In genomic region chr5:95937607-95938152, GRCh38 we compare ENCODE assay signal across 25 cellular contexts. TPM values are rescaled to one million over a fixed set of nuclear protein-coding genes. Genes with fewer than 3 reads are reported as not detected.
DNase-seq lines count a peak whose midpoint lies in the region; ATAC-seq, FAIRE-seq and TF ChIP-seq lines count a peak whose summit lies in the region.
"Had no signal": no experiment of that assay in that cellular context is flagged by ENCODE, and none has a peak within 500 bp of the region (broad histone marks: within the 10 kb centered on the region; RNA-seq: fewer than 3 reads in every experiment).

No MANE protein-coding gene starts in this region.

- H3K27me3 ChIP-seq in body of pancreas (no peaks in the 10 kb centered on the region), HepG2 (ENCODE audit: control insufficient read depth in 1 of 2, insufficient read depth in 2 of 2, low read length in 2 of 2) (no peaks in the 10 kb centered on the region)
- H3K27me3 ChIP-seq: BLaER1 treated with 17β-estradiol and CSF1 and Interleukin-3, amounts not matched to agents 10 nM and 100 nM; SJSA1 had no signal

- no peaks in the 10 kb centered on the region for H3K27me3 Mint-ChIP-seq in activated CD4-positive, alpha-beta T cell treated with anti-CD3 and anti-CD28 coated beads, Interleukin-2, amount 10 ng/mL, durations not matched to agents 7 days and 5 days
- H3K27me3 Mint-ChIP-seq in mesothelial cell of epicardium (ENCODE audit: low read depth), result no peaks in the 10 kb centered on the region
- H3K27me3 Mint-ChIP-seq: CD4-positive, alpha-beta memory T cell had no signal

- TF ChIP-seq EP300 in HepG2 (IDR thresholded peaks at IDR 0.05; ENCODE audit: low read depth in 2 of 2, low read length in 2 of 2), result no peak
- TF ChIP-seq EP300 in HepG2 (CRISPR knock-in tag; IDR thresholded peaks at IDR 0.05; ENCODE audit: borderline replicate concordance), result no peak

- CTCF ChIA-PET in activated CD4-positive, alpha-beta T cell treated with anti-CD3 and anti-CD28 coated beads, Interleukin-2, amount 10 ng/mL, durations not matched to agents 7 days and 5 days (lab: Charles Lee), result interaction anchor here (1.1 to 2.2 kb wide), 4 partner anchors 9 to 14 kb away, joined by 5 to 6 read pairs (median 6); no protein-coding TSS in a partner anchor
- CTCF ChIA-PET in HepG2 (lab: Yijun Ruan, JAX; ENCODE audit: low intra/inter-chr PET ratio, low total read pairs), result no interaction called here

- TF ChIP-seq CTCF in body of pancreas (IDR thresholded peaks at IDR 0.05) (no peak), HepG2 (CRISPR knock-in tag; IDR thresholded peaks at IDR 0.05) (no peak), mesothelial cell of epicardium (IDR thresholded peaks at IDR 0.05; ENCODE audit: unreplicated experiment) (no peak)

- in situ Hi-C loops in HepG2 (cut with HindIII; ENCODE audit: extremely low pct_ligation_motif_present, low pct_unique_long_range_greater_than_20kb), result no loop called here

- peak overlapping the region in 1 of 4 donors; percentile 3 for H3K27ac ChIP-seq in body of pancreas
- H3K27ac ChIP-seq in HepG2 (ENCODE audit: extremely low read length, insufficient read depth, low read length), result no peak overlapping the region
- H3K27ac ChIP-seq: BLaER1 treated with 17β-estradiol and CSF1 and Interleukin-3, amounts not matched to agents 10 nM and 100 nM; KMS-11; SJSA1 had no signal

- no peak overlapping the region for H3K9ac ChIP-seq in HepG2 (ENCODE audit: insufficient read depth, low read depth, low read length)
- H3K9ac ChIP-seq: BLaER1 treated with 17β-estradiol and CSF1 and Interleukin-3, amounts not matched to agents 10 nM and 100 nM; KMS-11 had no signal

- H4K20me1 ChIP-seq in HepG2 (ENCODE audit: insufficient read depth, low read length), result peaks cover 99% of the 10 kb centered on the region

- no peak for DNase-seq in activated CD4-positive, alpha-beta T cell treated with anti-CD3 and anti-CD28 coated beads, Interleukin-2, amount 10 ng/mL, durations not matched to agents 7 days and 5 days
- no peak for DNase-seq in activated CD4-positive, alpha-beta T cell treated with anti-CD3 and anti-CD28 coated beads, Interleukin-2, amount 50 U/mL, for 48 hours
- DNase-seq in body of pancreas (no peak), HepG2 (ENCODE audit: low spot score) (no peak), germinal center (ENCODE audit: low spot score) (no peak), NCI-H1930 (lab: John Stamatoyannopoulos, UW) (no peak), mesothelial cell of epicardium (ENCODE audit: low spot score in 2 of 2, unreplicated experiment in 2 of 2) (no peak), foreskin melanocyte (no peak)
- DNase-seq: 8988T; CD4-positive, alpha-beta memory T cell; DMS153; GOT3; NCI-H1092 treated with DMSO at 0.1 percent for 48 hours; NCI-H1436 treated with DMSO at 0.1 percent for 48 hours; NCI-H2029; NCI-H345; NCI-H526; OCI-M1 had no signal

- BruUV-seq in HepG2 (replicated peaks; lab: Mats Ljungman, UMichigan), result no TSS peak

- peaks cover 6% of the 10 kb centered on the region for H3K4me1 Mint-ChIP-seq in activated CD4-positive, alpha-beta T cell treated with anti-CD3 and anti-CD28 coated beads, Interleukin-2, amount 10 ng/mL, durations not matched to agents 7 days and 5 days
- peaks cover 10% of the 10 kb centered on the region for H3K4me1 Mint-ChIP-seq in mesothelial cell of epicardium

- H3K4me3 Mint-ChIP-seq in activated CD4-positive, alpha-beta T cell treated with anti-CD3 and anti-CD28 coated beads, Interleukin-2, amount 10 ng/mL, durations not matched to agents 7 days and 5 days, result no peak overlapping the region
- H3K4me3 Mint-ChIP-seq in mesothelial cell of epicardium, result no peak overlapping the region
- H3K4me3 Mint-ChIP-seq: CD4-positive, alpha-beta memory T cell had no signal

- H3K4me1 ChIP-seq in body of pancreas (peaks cover 60% of the 10 kb centered on the region), HepG2 (ENCODE audit: insufficient read depth, low read length) (peaks cover 86% of the 10 kb centered on the region)

- peaks cover 100% of the 10 kb centered on the region for H3K79me2 ChIP-seq in HepG2 (ENCODE audit: insufficient read depth, low read length)

- H3K9me3 ChIP-seq in body of pancreas (no peaks in the 10 kb centered on the region), HepG2 (ENCODE audit: low read length) (no peaks in the 10 kb centered on the region)
- H3K9me3 ChIP-seq: BLaER1 treated with 17β-estradiol and CSF1 and Interleukin-3, amounts not matched to agents 10 nM and 100 nM; SJSA1 had no signal

- no peaks in the 10 kb centered on the region for H3K9me3 Mint-ChIP-seq in activated CD4-positive, alpha-beta T cell treated with anti-CD3 and anti-CD28 coated beads, Interleukin-2, amount 10 ng/mL, durations not matched to agents 7 days and 5 days
- H3K9me3 Mint-ChIP-seq in mesothelial cell of epicardium, result peaks cover 5% of the 10 kb centered on the region
- H3K9me3 Mint-ChIP-seq: CD4-positive, alpha-beta memory T cell had no signal

- TF ChIP-seq POLR2A in body of pancreas (IDR thresholded peaks at IDR 0.05) (no peak), HepG2 (IDR thresholded peaks at IDR 0.05; ENCODE audit: insufficient read depth in 1 of 2, low read depth in 2 of 2, low read length in 2 of 2) (no peak)

- intact Hi-C loops in body of pancreas (cut with DNase I), result no loop called here
- intact Hi-C loops in HepG2 (cut with micrococcal nuclease; ENCODE audit: unreplicated experiment), result no loop called here

- H3K36me3 Mint-ChIP-seq in activated CD4-positive, alpha-beta T cell treated with anti-CD3 and anti-CD28 coated beads, Interleukin-2, amount 10 ng/mL, durations not matched to agents 7 days and 5 days (ENCODE audit: low read depth), result peaks cover 6% of the 10 kb centered on the region
- no peaks in the 10 kb centered on the region for H3K36me3 Mint-ChIP-seq in mesothelial cell of epicardium

- H3K4me3 ChIP-seq in body of pancreas, result no peak overlapping the region
- H3K4me3 ChIP-seq in HepG2 (replicated peaks in 1 of 3; ENCODE audit: insufficient read depth in 1 of 3, low read depth in 2 of 3, low read length in 3 of 3), result no peak overlapping the region
- H3K4me3 ChIP-seq: BLaER1 treated with 17β-estradiol and CSF1 and Interleukin-3, amounts not matched to agents 10 nM and 100 nM; SJSA1 had no signal

- no peak overlapping the region for H3K4me2 ChIP-seq in HepG2 (ENCODE audit: low read depth, low read length)
- H3K4me2 ChIP-seq: BLaER1 treated with 17β-estradiol and CSF1 and Interleukin-3, amounts not matched to agents 10 nM and 100 nM; KMS-11 had no signal

- POLR2A ChIA-PET in activated CD4-positive, alpha-beta T cell treated with anti-CD3 and anti-CD28 coated beads, Interleukin-2, amount 10 ng/mL, durations not matched to agents 7 days and 5 days (lab: Charles Lee), result no interaction called here
- POLR2A ChIA-PET in HepG2 (lab: Yijun Ruan, JAX), result interaction anchor here (1.7 kb wide), 1 partner anchor 9 kb away, joined by 4 read pairs; no protein-coding TSS in a partner anchor

- no peak for TF ChIP-seq RAD21 in HepG2 (CRISPR knock-in tag; IDR thresholded peaks at IDR 0.05)

- peak overlapping the region; percentile 19 for H3K27ac Mint-ChIP-seq in activated CD4-positive, alpha-beta T cell treated with anti-CD3 and anti-CD28 coated beads, Interleukin-2, amount 10 ng/mL, durations not matched to agents 7 days and 5 days
- H3K27ac Mint-ChIP-seq in mesothelial cell of epicardium, result no peak overlapping the region
- H3K27ac Mint-ChIP-seq: CD4-positive, alpha-beta memory T cell had no signal

- H2AFZ ChIP-seq in HepG2 (ENCODE audit: low read length), result no peak overlapping the region

- ATAC-seq in body of pancreas (peak; percentile 20), HepG2 (no peak)
- ATAC-seq: HCT116, Right ventricle myocardium inferior had no signal

- WGBS in body of pancreas, 2 donors, result 32 to 50% methylated on average over 3 of the region's 3 CpGs
- 96% methylated on average over 3 of the region's 3 CpGs for whole genome bisulfite sequencing in HepG2 (ENCODE audit: low lambda C conversion rate)

- FAIRE-seq in HepG2 (lab: Jason Lieb, UNC), result no peak
- FAIRE-seq: GM12891, RCC 7860 had no signal

- H3K36me3 ChIP-seq in body of pancreas (replicated peaks in 1 of 2; ENCODE audit: insufficient read depth in 1 of 2, low read depth in 2 of 2) (peaks cover 0 to 2% of the 10 kb centered on the region in 2 donors), HepG2 (replicated peaks in 1 of 2; ENCODE audit: control insufficient read depth in 1 of 2, insufficient read depth in 2 of 2, low read length in 2 of 2) (peaks cover 10 to 42% of the 10 kb centered on the region in 2 experiments)

TF ChIP-seq in HepG2, 621 proteins besides CTCF, POLR2A, EP300 and RAD21 (continues in another document):
- TF ChIP-seq ZKSCAN1 (IDR thresholded peaks at IDR 0.05; ENCODE audit: low read length), result no peak
- TF ChIP-seq NFIC (IDR thresholded peaks at IDR 0.05; ENCODE audit: low read length), result no peak

RNA-seq across cellular contexts. Expression of gene ELL2, which starts 24.0 kb away (rescaled TPM):
- total RNA-seq in activated CD4-positive, alpha-beta T cell treated with anti-CD3 and anti-CD28 coated beads, Interleukin-2, amount 10 ng/mL, durations not matched to agents 7 days and 5 days, result 10 to 100 TPM; 12.5 to 14.7 TPM
- total RNA-seq in body of pancreas, result 100 to 1,000 TPM; 100 to 104 TPM
- total RNA-seq in HepG2 (2016; rRNA removed; fragmentation: Illumina TruSeq; extraction: Trizol), result 64.5 and 78.9 TPM in 2 replicates
- 19.2 and 20.4 TPM in 2 replicates for total RNA-seq in HepG2 (2016; cell fraction: cytosol; rRNA removed; fragmentation: Illumina TruSeq; extraction: Trizol; ENCODE audit: low read depth)
- total RNA-seq in HepG2 (2016; cell fraction: insoluble cytoplasmic fraction; rRNA removed; fragmentation: Illumina TruSeq; extraction: Trizol), result 69.3 and 74.8 TPM in 2 replicates
- 73.2 and 75.4 TPM in 2 replicates for total RNA-seq in HepG2 (2016; cell fraction: membrane; rRNA removed; fragmentation: Illumina TruSeq; extraction: Trizol)
- total RNA-seq in HepG2 (2016; cell fraction: nucleus; rRNA removed; fragmentation: Illumina TruSeq; extraction: Trizol), result 121 and 123 TPM in 2 replicates
- polyA plus RNA-seq in HepG2 (2011; rRNA removed), result 75.7 and 97.1 TPM in 2 replicates
- 40.8 and 54.3 TPM in 2 replicates for polyA plus RNA-seq in HepG2 (2011; cell fraction: cytosol; rRNA removed)
- 68.9 and 74.9 TPM in 2 replicates for polyA plus RNA-seq in HepG2 (2011; cell fraction: nucleus; rRNA removed)
- polyA plus RNA-seq in HepG2 (2012), result 87.7 and 101 TPM in 2 replicates
- 13.4 and 15.1 TPM in 2 replicates for polyA plus RNA-seq in HepG2 (2016; cell fraction: cytosol; fragmentation: Illumina TruSeq; extraction: Trizol; ENCODE audit: low read depth)
- polyA plus RNA-seq in HepG2 (2016; cell fraction: insoluble cytoplasmic fraction; fragmentation: Illumina TruSeq; extraction: Trizol; ENCODE audit: low read depth), result 81.1 and 83.2 TPM in 2 replicates
- polyA plus RNA-seq in HepG2 (2016; cell fraction: membrane; fragmentation: Illumina TruSeq; extraction: Trizol; ENCODE audit: low read depth), result 49.0 and 50.1 TPM in 2 replicates
- polyA plus RNA-seq in HepG2 (2016; cell fraction: nucleus; fragmentation: Illumina TruSeq; extraction: Trizol; ENCODE audit: insufficient read depth, low read depth), result 115 and 124 TPM in 2 replicates
- 37.6 and 93.4 TPM in 2 replicates for polyA minus RNA-seq in HepG2 (2011; rRNA and poly(A)+ RNA removed; ENCODE audit: low replicate concordance)
- 82.9 and 96.7 TPM in 2 replicates for polyA minus RNA-seq in HepG2 (2011; cell fraction: cytosol; rRNA and poly(A)+ RNA removed)
- polyA minus RNA-seq in HepG2 (2011; cell fraction: nucleus; rRNA and poly(A)+ RNA removed), result 685 and 799 TPM in 2 replicates
- total RNA-seq in mesothelial cell of epicardium, result 11.7 to 13.5 TPM (median 11.8 TPM) in 3 replicates
